1 cellular context compared by ENCODE assay signal in the genomic region with DNA sequence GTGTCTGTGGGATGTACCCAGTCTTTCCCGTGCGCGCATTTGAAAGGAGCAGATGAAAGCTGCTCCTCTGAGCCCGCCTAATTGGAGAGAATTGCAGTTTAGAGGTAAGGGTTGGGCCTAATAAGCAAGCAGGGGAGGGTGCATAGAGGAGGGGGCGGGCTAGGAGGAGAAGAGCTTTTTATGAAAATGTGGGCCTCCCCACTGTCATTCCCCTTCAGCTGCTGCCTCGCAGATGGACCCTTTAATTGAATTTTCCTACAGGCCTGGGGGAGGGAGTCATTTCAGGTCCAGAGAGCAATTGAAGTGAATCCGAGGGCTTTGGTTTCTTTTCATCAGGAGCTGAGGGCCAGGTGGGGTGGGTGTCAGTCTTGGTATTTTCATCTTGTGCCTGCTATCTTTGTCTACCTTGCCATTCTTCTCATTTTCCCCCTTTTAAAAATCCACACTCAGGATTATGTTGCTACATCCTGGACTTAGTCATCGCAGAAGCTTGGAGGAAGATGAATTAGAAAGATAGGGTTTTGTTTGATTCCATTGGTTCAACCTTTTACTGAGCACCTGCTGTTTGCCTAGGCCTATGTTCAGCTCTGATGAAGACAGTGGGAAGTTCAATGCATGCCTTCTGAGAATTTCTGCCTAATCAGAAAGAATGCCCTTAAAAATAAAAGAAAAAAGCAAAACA.
TF ChIP-seq lines count a peak whose summit lies in the region.

No MANE protein-coding gene starts in this region.

TF ChIP-seq in IMR-90, 13 proteins besides CTCF, POLR2A, EP300 and RAD21 (continued from another document):
- TF ChIP-seq, protein P1, sequence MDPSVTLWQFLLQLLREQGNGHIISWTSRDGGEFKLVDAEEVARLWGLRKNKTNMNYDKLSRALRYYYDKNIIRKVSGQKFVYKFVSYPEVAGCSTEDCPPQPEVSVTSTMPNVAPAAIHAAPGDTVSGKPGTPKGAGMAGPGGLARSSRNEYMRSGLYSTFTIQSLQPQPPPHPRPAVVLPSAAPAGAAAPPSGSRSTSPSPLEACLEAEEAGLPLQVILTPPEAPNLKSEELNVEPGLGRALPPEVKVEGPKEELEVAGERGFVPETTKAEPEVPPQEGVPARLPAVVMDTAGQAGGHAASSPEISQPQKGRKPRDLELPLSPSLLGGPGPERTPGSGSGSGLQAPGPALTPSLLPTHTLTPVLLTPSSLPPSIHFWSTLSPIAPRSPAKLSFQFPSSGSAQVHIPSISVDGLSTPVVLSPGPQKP (IDR thresholded peaks at IDR 0.05; ENCODE audit: borderline replicate concordance, low read depth, low read length), result no peak
TF ChIP-seq in IMR-90: peak in this region for 2.
